In the genomic region with DNA sequence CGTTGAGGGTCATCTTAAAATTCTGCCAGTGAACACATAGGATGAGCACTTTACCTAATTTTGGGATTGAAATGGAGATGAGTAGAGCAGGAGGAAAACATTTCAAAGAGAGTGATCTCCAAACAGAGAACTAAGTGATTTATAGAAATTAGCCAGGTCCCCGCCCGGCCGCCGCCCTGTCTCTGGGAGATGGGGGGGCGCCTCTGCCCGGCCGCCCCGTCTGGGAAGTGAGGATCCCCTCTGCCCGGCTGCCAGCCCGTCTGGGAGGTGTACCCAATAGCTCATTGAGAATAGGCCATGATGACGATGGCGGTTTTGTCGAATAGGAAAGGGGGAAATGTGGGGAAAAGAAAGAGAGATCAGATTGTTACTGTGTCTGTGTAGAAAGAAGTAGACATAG, we compare ENCODE assay signal across 27 cellular contexts.
"Had no signal": no experiment of that assay in that cellular context is flagged by ENCODE, and none has a peak within 500 bp of the region (broad histone marks: within the 10 kb centered on the region; RNA-seq: fewer than 3 reads in every experiment).

No MANE protein-coding gene starts in this region.

- FAIRE-seq: colon, endometrium, endothelial cell of umbilical vein, frontal cortex had no signal

- H3K4me1 ChIP-seq: colonic mucosa, esophagus muscularis mucosa, esophagus squamous epithelium, foreskin keratinocyte, gastrocnemius medialis, gastroesophageal sphincter, heart left ventricle, heart right ventricle had no signal

- H3K27ac Mint-ChIP-seq: dendritic cell treated with granulocyte-macrophage colony-stimulating factor and Interleukin-4, amounts not matched to agents 40 ng/mL and 50 ng/mL, for 4 days; effector memory CD8-positive, alpha-beta T cell; endodermal cell had no signal

- H3K4me3 Mint-ChIP-seq: dendritic cell treated with granulocyte-macrophage colony-stimulating factor and Interleukin-4, amounts not matched to agents 40 ng/mL and 50 ng/mL, for 4 days; effector memory CD8-positive, alpha-beta T cell; endodermal cell had no signal

- DNase-seq: colonic mucosa; cortex of kidney; dermis blood vessel endothelial cell; dorsolateral prefrontal cortex; effector CD4-positive, alpha-beta T cell; effector CD8-positive, alpha-beta T cell; effector memory CD4-positive, alpha-beta T cell; effector memory CD8-positive, alpha-beta T cell; endodermal cell; erythroblast; esophagus squamous epithelium; foreskin fibroblast; foreskin keratinocyte; foreskin melanocyte; gastrocnemius medialis; head of caudate nucleus; heart left ventricle; heart right ventricle had no signal

- H3K27ac ChIP-seq: colonic mucosa, coronary artery, dorsolateral prefrontal cortex, epithelial cell of prostate, esophagus muscularis mucosa, esophagus squamous epithelium, foreskin keratinocyte, gastrocnemius medialis, gastroesophageal sphincter, heart left ventricle, heart right ventricle had no signal

- H3K27me3 Mint-ChIP-seq: dendritic cell treated with granulocyte-macrophage colony-stimulating factor and Interleukin-4, amounts not matched to agents 40 ng/mL and 50 ng/mL, for 4 days; effector memory CD8-positive, alpha-beta T cell had no signal

- H3K4me3 ChIP-seq: colonic mucosa, coronary artery, dorsolateral prefrontal cortex, esophagus muscularis mucosa, esophagus squamous epithelium, gastrocnemius medialis, gastroesophageal sphincter, heart left ventricle, heart right ventricle had no signal

- H3K36me3 ChIP-seq: colonic mucosa, esophagus muscularis mucosa, esophagus squamous epithelium, gastrocnemius medialis, gastroesophageal sphincter, heart left ventricle, heart right ventricle had no signal

- H3K9me3 Mint-ChIP-seq: endodermal cell had no signal

- H3K9me3 ChIP-seq: colonic mucosa, esophagus muscularis mucosa, esophagus squamous epithelium, gastrocnemius medialis, gastroesophageal sphincter, heart left ventricle, heart right ventricle had no signal
